Comparison of ENCODE assay signal across 1 cellular context in genomic region chr13:108915634-108916497, GRCh38.
TF ChIP-seq lines count a peak whose summit lies in the region.

No MANE protein-coding gene starts in this region.

TF ChIP-seq in HCT116, 20 proteins besides CTCF, POLR2A, EP300 and RAD21 (continued from another document):
- TF ChIP-seq, protein P1, sequence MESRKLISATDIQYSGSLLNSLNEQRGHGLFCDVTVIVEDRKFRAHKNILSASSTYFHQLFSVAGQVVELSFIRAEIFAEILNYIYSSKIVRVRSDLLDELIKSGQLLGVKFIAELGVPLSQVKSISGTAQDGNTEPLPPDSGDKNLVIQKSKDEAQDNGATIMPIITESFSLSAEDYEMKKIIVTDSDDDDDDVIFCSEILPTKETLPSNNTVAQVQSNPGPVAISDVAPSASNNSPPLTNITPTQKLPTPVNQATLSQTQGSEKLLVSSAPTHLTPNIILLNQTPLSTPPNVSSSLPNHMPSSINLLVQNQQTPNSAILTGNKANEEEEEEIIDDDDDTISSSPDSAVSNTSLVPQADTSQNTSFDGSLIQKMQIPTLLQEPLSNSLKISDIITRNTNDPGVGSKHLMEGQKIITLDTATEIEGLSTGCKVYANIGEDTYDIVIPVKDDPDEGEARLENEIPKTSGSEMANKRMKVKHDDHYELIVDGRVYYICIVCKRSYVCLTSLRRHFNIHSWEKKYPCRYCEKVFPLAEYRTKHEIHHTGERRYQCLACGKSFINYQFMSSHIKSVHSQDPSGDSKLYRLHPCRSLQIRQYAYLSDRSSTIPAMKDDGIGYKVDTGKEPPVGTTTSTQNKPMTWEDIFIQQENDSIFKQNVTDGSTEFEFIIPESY (IDR thresholded peaks at IDR 0.05; ENCODE audit: extremely low read depth, insufficient replicate concordance, low read length) = peak; percentile 31
- TF ChIP-seq CBX3 (IDR thresholded peaks at IDR 0.05; ENCODE audit: low read depth) = peak; percentile 78
- no peak for TF ChIP-seq ELF1 (IDR thresholded peaks at IDR 0.05; ENCODE audit: borderline replicate concordance, low read depth)
